ENCODE assay signal across 27 cellular contexts in genomic region chr4:68432320-68432719, GRCh38. TPM values are rescaled to one million over a fixed set of nuclear protein-coding genes. Genes with fewer than 3 reads are reported as not detected.
DNase-seq lines count a peak whose midpoint lies in the region; ATAC-seq, FAIRE-seq and TF ChIP-seq lines count a peak whose summit lies in the region.
"Had no signal": no experiment of that assay in that cellular context is flagged by ENCODE, and none has a peak within 500 bp of the region (broad histone marks: within the 10 kb centered on the region; RNA-seq: fewer than 3 reads in every experiment).

No MANE protein-coding gene starts in this region.

- no peaks in the 10 kb centered on the region for H3K36me3 Mint-ChIP-seq in CD8-positive, alpha-beta T cell

- POLR2A ChIA-PET in A549 (lab: Yijun Ruan, JAX) (no interaction called here), K562 (lab: Yijun Ruan, JAX) (no interaction called here)
- POLR2A ChIA-PET in CD8-positive, alpha-beta T cell (lab: Charles Lee) = no interaction called here

- no peaks in the 10 kb centered on the region for H3K27me3 Mint-ChIP-seq in CD8-positive, alpha-beta T cell (ENCODE audit: low read depth)
- H3K27me3 Mint-ChIP-seq: CD4-positive, alpha-beta T cell; CD8-positive, alpha-beta memory T cell had no signal

- peaks cover 34% of the 10 kb centered on the region for H3K4me1 Mint-ChIP-seq in CD8-positive, alpha-beta T cell (ENCODE audit: low read depth)

- in situ Hi-C loops in K562 (cut with MboI) = no loop called here

- FAIRE-seq in A549 (lab: Jason Lieb, UNC) (no peak), K562 (lab: Jason Lieb, UNC) (no peak)
- FAIRE-seq: A204.1, GM12891, GM19239 had no signal

- CTCF ChIA-PET in A549 (lab: Yijun Ruan, JAX) = interaction anchor here (0.6 kb wide), 1 partner anchor 489 kb away, joined by 3 read pairs; no protein-coding TSS in a partner anchor
- CTCF ChIA-PET in CD8-positive, alpha-beta T cell (lab: Charles Lee) = no interaction called here
- CTCF ChIA-PET in K562 (lab: Yijun Ruan, JAX; ENCODE audit: low intra/inter-chr PET ratio) = no interaction called here

- H3K9me3 Mint-ChIP-seq in CD8-positive, alpha-beta T cell = peaks cover 3% of the 10 kb centered on the region

- DNase-seq in A549 (ENCODE audit: low read depth in 1 of 2, low spot score in 1 of 2) (no peak), K562 (ENCODE audit: extremely low read depth in 1 of 4, low spot score in 3 of 4) (no peak), kidney glomerular epithelial cell (lab: John Stamatoyannopoulos, UW) (no peak)
- DNase-seq in CD8-positive, alpha-beta T cell = no peak
- no peak for DNase-seq in activated CD4-positive, CD25-positive, alpha-beta regulatory T cell treated with anti-CD3 and anti-CD28 coated beads, Interleukin-2, amount 50 U/mL, for 72 hours
- no peak for DNase-seq in activated CD4-positive, alpha-beta T cell treated with anti-CD3 and anti-CD28 coated beads for 4 hours
- DNase-seq: 8988T; AML-193; CD4-positive, alpha-beta T cell; CD8-positive, alpha-beta memory T cell; COR-L47; DMS 273 treated with DMSO at 0.1 percent for 48 hours; DMS153; DMS53; DMS79; DND-41; EL; GDM1 had no signal

- no TSS peak for BruUV-seq in K562 (replicated peaks; lab: Mats Ljungman, UMichigan)

- no peaks in the 10 kb centered on the region for H3K36me3 ChIP-seq in CD8-positive, alpha-beta T cell (ENCODE audit: insufficient read depth, low read length)
- H3K36me3 ChIP-seq in K562 (ENCODE audit: control insufficient read depth, insufficient read depth, low read length) = no peaks in the 10 kb centered on the region
- H3K36me3 ChIP-seq: BLaER1 treated with 17β-estradiol and CSF1 and Interleukin-3, amounts not matched to agents 10 nM and 100 nM had no signal

- no peaks in the 10 kb centered on the region for H4K20me1 ChIP-seq in K562 (replicated peaks; ENCODE audit: control insufficient read depth, insufficient read depth, low read length)
- H4K20me1 ChIP-seq: BLaER1 treated with 17β-estradiol and CSF1 and Interleukin-3, amounts not matched to agents 10 nM and 100 nM had no signal

- TF ChIP-seq EP300 in A549 (IDR thresholded peaks at IDR 0.05) = no peak
- no peak for TF ChIP-seq EP300 in K562 (IDR thresholded peaks at IDR 0.05; ENCODE audit: low read length)

- no peak overlapping the region for H2AFZ ChIP-seq in K562 (ENCODE audit: low read depth, low read length)

- TF ChIP-seq RAD21 in A549 (conservative IDR thresholded peaks at IDR 0.05 in 1 of 2, IDR thresholded peaks at IDR 0.05 in 1 of 2) (no peak), K562 (CRISPR knock-in tag; conservative IDR thresholded peaks at IDR 0.05 in 1 of 2, IDR thresholded peaks at IDR 0.05 in 1 of 2) (no peak)

- no peaks in the 10 kb centered on the region for H3K4me1 ChIP-seq in A549
- peaks cover 17% of the 10 kb centered on the region for H3K4me1 ChIP-seq in CD8-positive, alpha-beta T cell (ENCODE audit: insufficient read depth, low read length)
- no peaks in the 10 kb centered on the region for H3K4me1 ChIP-seq in K562 (replicated peaks in 1 of 2; ENCODE audit: control insufficient read depth in 2 of 2, insufficient read depth in 2 of 2, low read length in 2 of 2)

- H3K4me3 ChIP-seq in A549 = no peak overlapping the region
- H3K4me3 ChIP-seq in CD8-positive, alpha-beta T cell (ENCODE audit: low read depth, low read length) = no peak overlapping the region
- no peak overlapping the region for H3K4me3 ChIP-seq in K562
- H3K4me3 ChIP-seq: BLaER1 treated with 17β-estradiol and CSF1 and Interleukin-3, amounts not matched to agents 10 nM and 100 nM had no signal

- intact Hi-C loops in CD8-positive, alpha-beta T cell (cut with DNase I, micrococcal nuclease) = no loop called here
- intact Hi-C loops in K562 (cut with micrococcal nuclease) = no loop called here

- H3K9ac ChIP-seq in K562 (ENCODE audit: insufficient read depth in 1 of 2, low read depth in 2 of 2, low read length in 2 of 2) = no peak overlapping the region
- H3K9ac ChIP-seq: BLaER1 treated with 17β-estradiol and CSF1 and Interleukin-3, amounts not matched to agents 10 nM and 100 nM had no signal

- H3K27me3 ChIP-seq in CD8-positive, alpha-beta T cell (ENCODE audit: insufficient read depth, low read length) = no peaks in the 10 kb centered on the region
- H3K27me3 ChIP-seq in K562 (ENCODE audit: control insufficient read depth in 2 of 2, insufficient read depth in 2 of 2, low read length in 2 of 2) = no peaks in the 10 kb centered on the region
- H3K27me3 ChIP-seq: BLaER1 treated with 17β-estradiol and CSF1 and Interleukin-3, amounts not matched to agents 10 nM and 100 nM had no signal

- no peak overlapping the region for H3K27ac ChIP-seq in A549
- H3K27ac ChIP-seq in CD8-positive, alpha-beta T cell (ENCODE audit: low read depth, low read length) = no peak overlapping the region
- no peak overlapping the region for H3K27ac ChIP-seq in K562 (ENCODE audit: extremely low read depth, low read depth, low read length)
- H3K27ac ChIP-seq: BLaER1 treated with 17β-estradiol and CSF1 and Interleukin-3, amounts not matched to agents 10 nM and 100 nM; C4-2B had no signal

- peak overlapping the region; percentile 18 for H3K27ac Mint-ChIP-seq in CD8-positive, alpha-beta T cell
- H3K27ac Mint-ChIP-seq: B cell; CD4-positive, alpha-beta T cell; CD8-positive, alpha-beta memory T cell had no signal

- H3K9me3 ChIP-seq in A549 (no peaks in the 10 kb centered on the region), K562 (replicated peaks; ENCODE audit: control insufficient read depth, insufficient read depth, low read depth, low read length) (no peaks in the 10 kb centered on the region)
- no peaks in the 10 kb centered on the region for H3K9me3 ChIP-seq in CD8-positive, alpha-beta T cell (ENCODE audit: low read length)

- no peaks in the 10 kb centered on the region for H3K9me1 ChIP-seq in K562 (ENCODE audit: control insufficient read depth, insufficient read depth, low read length)

- no peak for ATAC-seq in A549
- ATAC-seq in CD8-positive, alpha-beta T cell = no peak
- no peak for ATAC-seq in K562

- H3K4me2 ChIP-seq in A549 (no peak overlapping the region), K562 (ENCODE audit: insufficient read depth, low read length) (no peak overlapping the region)
- H3K4me2 ChIP-seq: BLaER1 treated with 17β-estradiol and CSF1 and Interleukin-3, amounts not matched to agents 10 nM and 100 nM had no signal

- H3K79me2 ChIP-seq in K562 (ENCODE audit: control insufficient read depth, insufficient read depth, low read length) = no peaks in the 10 kb centered on the region

- no peak overlapping the region for H3K4me3 Mint-ChIP-seq in CD8-positive, alpha-beta T cell
- H3K4me3 Mint-ChIP-seq: B cell; CD4-positive, alpha-beta T cell had no signal

- TF ChIP-seq POLR2A in A549 (IDR thresholded peaks at IDR 0.05; ENCODE audit: low read length) (no peak), K562 (conservative IDR thresholded peaks at IDR 0.05) (no peak)

- TF ChIP-seq CTCF in A549 (IDR thresholded peaks at IDR 0.05) = no peak
- no peak for TF ChIP-seq CTCF in CD8-positive, alpha-beta T cell (IDR thresholded peaks at IDR 0.05)
- no peak for TF ChIP-seq CTCF in K562 (IDR thresholded peaks at IDR 0.05 in 2 of 3, conservative IDR thresholded peaks at IDR 0.05 in 1 of 3; ENCODE audit: insufficient read depth in 2 of 3, low read depth in 1 of 3, low read length in 3 of 3)

TF ChIP-seq in A549, 52 proteins besides CTCF, POLR2A, EP300 and RAD21:
- TF ChIP-seq ESRRA (IDR thresholded peaks at IDR 0.05; ENCODE audit: borderline replicate concordance, low read length) (no peak), MAFK (IDR thresholded peaks at IDR 0.05; ENCODE audit: partially characterized antibody) (peak; percentile 58)

TF ChIP-seq in K562, 482 proteins besides CTCF, POLR2A, EP300 and RAD21 (continues in another document):
- TF ChIP-seq MAFK (IDR thresholded peaks at IDR 0.05; ENCODE audit: low read length) (peak; percentile 43; the same call in 1 of the 2 replicates), ZNF431 (CRISPR knock-in tag; IDR thresholded peaks at IDR 0.05) (no peak), BCOR (IDR thresholded peaks at IDR 0.05) (no peak), ATF1 (CRISPR knock-in tag; IDR thresholded peaks at IDR 0.05) (no peak), ATF1 (tag; IDR thresholded peaks at IDR 0.05) (no peak), SMARCB1 (IDR thresholded peaks at IDR 0.05; ENCODE audit: insufficient read length, low read depth) (no peak), RBM15 (IDR thresholded peaks at IDR 0.05; ENCODE audit: insufficient read depth, low read length) (no peak), MAFF (IDR thresholded peaks at IDR 0.05; ENCODE audit: low read length) (peak; percentile 64)

RNA-seq across cellular contexts. Expression of gene TMPRSS11E, which starts 14.9 kb away (rescaled TPM):
- polyA plus RNA-seq in A549 (2011; rRNA removed) = not detected in 2 replicates
- polyA plus RNA-seq in A549 (2012; cell fraction: cytosol; rRNA removed) = not detected in 2 replicates
- not detected in 2 replicates for polyA plus RNA-seq in A549 (2012; cell fraction: nucleus; rRNA removed)
- not detected in 3 replicates for polyA plus RNA-seq in A549 (2017; fragmentation: RNase III; extraction: RNeasy Plus Mini Kit Qiagen cat#74134 plus additional on column Dnase treatment)
- not detected in 2 replicates for polyA minus RNA-seq in A549 (2011; rRNA and poly(A)+ RNA removed)
- total RNA-seq in CD8-positive, alpha-beta T cell = not detected
- not detected in 2 replicates for total RNA-seq in K562 (2011; cell fraction: chromatin; rRNA removed; ENCODE audit: low replicate concordance)
- total RNA-seq in K562 (2011; cell fraction: nucleolus; rRNA removed) = not detected in 2 replicates
- not detected in 2 replicates for total RNA-seq in K562 (2011; cell fraction: nucleoplasm; rRNA removed)
- not detected in 2 replicates for total RNA-seq in K562 (2014; rRNA removed)
- not detected in 2 replicates for total RNA-seq in K562 (2014; rRNA removed; fragmentation: Illumina TruSeq; extraction: Trizol)
- total RNA-seq in K562 (2015; rRNA removed; fragmentation: Illumina TruSeq; extraction: Trizol) = not detected in 2 replicates
- not detected in 2 replicates for total RNA-seq in K562 (2021)
- not detected in 2 replicates for polyA plus RNA-seq in K562 (2011; rRNA removed)
- not detected in 2 replicates for polyA plus RNA-seq in K562 (2011; cell fraction: cytosol; rRNA removed)
- polyA plus RNA-seq in K562 (2011; cell fraction: nucleus; rRNA removed) = not detected in 2 replicates
- polyA plus RNA-seq in K562 (2012) = not detected in 2 replicates
- not detected in 2 replicates for polyA plus RNA-seq in K562 (2014; fragmentation: Illumina TruSeq; extraction: Trizol)
- polyA plus RNA-seq in K562 (2014; fragmentation: Nextera tagmentation; extraction: Ambion mirVana) = not detected
- not detected in 2 replicates for polyA plus RNA-seq in K562 (2014; rRNA removed)
- polyA minus RNA-seq in K562 (2011; rRNA and poly(A)+ RNA removed) = not detected in 2 replicates
- polyA minus RNA-seq in K562 (2011; cell fraction: cytosol; rRNA and poly(A)+ RNA removed) = not detected in 2 replicates
- polyA minus RNA-seq in K562 (2011; cell fraction: nucleus; rRNA and poly(A)+ RNA removed) = not detected in 2 replicates
- total RNA-seq: B cell; CD4-positive, alpha-beta T cell; Daoy; G401 had no signal
- polyA plus RNA-seq: BJ; CD8-positive, alpha-beta memory T cell had no signal

Comparison
In these comparisons a context has a peak if more than half of its experiments do, and no peak if none do; other contexts are left out.
1. Of the 35 proteins assayed by ChIP-seq in both K562 and A549: peak only in K562: none; only in A549: none; in both: MAFK; in neither: 34.